18 cellular contexts compared by ENCODE assay signal in genomic region chrY:14301552-14301951, GRCh38.
DNase-seq lines count a peak whose midpoint lies in the region; ATAC-seq and TF ChIP-seq lines count a peak whose summit lies in the region.
"Had no signal": no experiment of that assay in that cellular context is flagged by ENCODE, and none has a peak within 500 bp of the region (broad histone marks: within the 10 kb centered on the region; RNA-seq: fewer than 3 reads in every experiment).

No MANE protein-coding gene starts in this region.

- peak; percentile 9 for DNase-seq in activated CD8-positive, alpha-beta T cell treated with anti-CD3 and anti-CD28 coated beads for 36 hours
- DNase-seq in activated CD8-positive, alpha-beta T cell treated with anti-CD3 and anti-CD28 coated beads, Interleukin-2, amount 10 ng/mL, durations not matched to agents 7 days and 5 days, result no peak
- peak; percentile 35 for DNase-seq in stimulated activated CD4-positive, alpha-beta T cell treated with anti-CD3 and anti-CD28 coated beads, Interleukin-4, amount 100 ng/mL, for 24 hours
- no peak for DNase-seq in stimulated activated CD4-positive, alpha-beta T cell treated with anti-CD3 and anti-CD28 coated beads, Interleukin-2, amount 100 ng/mL, for 48 hours
- DNase-seq in effector memory CD8-positive, alpha-beta T cell, result no peak
- no peak for DNase-seq in neural progenitor cell (ENCODE audit: low spot score)
- no peak for DNase-seq in activated CD8-positive, alpha-beta memory T cell treated with anti-CD3 and anti-CD28 coated beads, Interleukin-2, amount 50 U/mL, for 48 hours
- DNase-seq: C1 segment of cervical spinal cord, DMS79 treated with DMSO at 0.1 percent for 48 hours, GDM1, HCEC 1CT, MG63, NCI-H1092, NCI-H1694, NCI-H510A treated with DMSO at 0.1 percent for 48 hours, NCI-H82 had no signal

- no peaks in the 10 kb centered on the region for H3K79me2 ChIP-seq in neural progenitor cell (ENCODE audit: low read depth)

- POLR2A ChIA-PET in activated CD8-positive, alpha-beta T cell treated with anti-CD3 and anti-CD28 coated beads for 36 hours (lab: Charles Lee), result no interaction called here
- POLR2A ChIA-PET in activated CD8-positive, alpha-beta T cell treated with anti-CD3 and anti-CD28 coated beads, Interleukin-2, amount 10 ng/mL, durations not matched to agents 7 days and 5 days (lab: Charles Lee), result no interaction called here

- no peak for TF ChIP-seq CTCF in activated CD8-positive, alpha-beta T cell treated with anti-CD3 and anti-CD28 coated beads for 36 hours (IDR thresholded peaks at IDR 0.05)
- no peak for TF ChIP-seq CTCF in neural progenitor cell (IDR thresholded peaks at IDR 0.05)

- H3K27ac ChIP-seq in neural progenitor cell, result no peak overlapping the region
- H3K27ac ChIP-seq: KMS-11 had no signal

- intact Hi-C loops in activated CD8-positive, alpha-beta T cell treated with anti-CD3 and anti-CD28 coated beads for 36 hours (cut with micrococcal nuclease), result no loop called here

- no peaks in the 10 kb centered on the region for H3K9me3 ChIP-seq in neural progenitor cell (ENCODE audit: low read depth)
- H3K9me3 ChIP-seq: MG63 had no signal

- no peaks in the 10 kb centered on the region for H3K4me1 ChIP-seq in neural progenitor cell

- no peaks in the 10 kb centered on the region for H3K36me3 Mint-ChIP-seq in activated CD8-positive, alpha-beta T cell treated with anti-CD3 and anti-CD28 coated beads for 36 hours (ENCODE audit: low read depth)
- no peaks in the 10 kb centered on the region for H3K36me3 Mint-ChIP-seq in activated CD8-positive, alpha-beta T cell treated with anti-CD3 and anti-CD28 coated beads, Interleukin-2, amount 10 ng/mL, durations not matched to agents 7 days and 5 days (ENCODE audit: low read depth)
- no peaks in the 10 kb centered on the region for H3K36me3 Mint-ChIP-seq in effector memory CD8-positive, alpha-beta T cell (ENCODE audit: insufficient read depth)
- no peaks in the 10 kb centered on the region for H3K36me3 Mint-ChIP-seq in neural progenitor cell

- no peaks in the 10 kb centered on the region for H3K9me3 Mint-ChIP-seq in activated CD8-positive, alpha-beta T cell treated with anti-CD3 and anti-CD28 coated beads for 36 hours
- no peaks in the 10 kb centered on the region for H3K9me3 Mint-ChIP-seq in activated CD8-positive, alpha-beta T cell treated with anti-CD3 and anti-CD28 coated beads, Interleukin-2, amount 10 ng/mL, durations not matched to agents 7 days and 5 days (ENCODE audit: insufficient read depth)
- H3K9me3 Mint-ChIP-seq in effector memory CD8-positive, alpha-beta T cell, result no peaks in the 10 kb centered on the region
- no peaks in the 10 kb centered on the region for H3K9me3 Mint-ChIP-seq in neural progenitor cell

- H3K27me3 ChIP-seq in neural progenitor cell, result no peaks in the 10 kb centered on the region
- H3K27me3 ChIP-seq: MG63 had no signal

- H3K27ac Mint-ChIP-seq in activated CD8-positive, alpha-beta T cell treated with anti-CD3 and anti-CD28 coated beads for 36 hours, result no peak overlapping the region
- H3K27ac Mint-ChIP-seq in activated CD8-positive, alpha-beta T cell treated with anti-CD3 and anti-CD28 coated beads, Interleukin-2, amount 10 ng/mL, durations not matched to agents 7 days and 5 days, result no peak overlapping the region
- H3K27ac Mint-ChIP-seq in effector memory CD8-positive, alpha-beta T cell, result peak overlapping the region in 1 of 2 donors; percentile 3
- no peak overlapping the region for H3K27ac Mint-ChIP-seq in neural progenitor cell

- CTCF ChIA-PET in activated CD8-positive, alpha-beta T cell treated with anti-CD3 and anti-CD28 coated beads for 36 hours (lab: Charles Lee), result no interaction called here
- CTCF ChIA-PET in activated CD8-positive, alpha-beta T cell treated with anti-CD3 and anti-CD28 coated beads, Interleukin-2, amount 10 ng/mL, durations not matched to agents 7 days and 5 days (lab: Charles Lee), result interaction anchor here (1.4 kb wide), 1 partner anchor 39 kb away, joined by 3 read pairs; no protein-coding TSS in a partner anchor

- H3K27me3 Mint-ChIP-seq in activated CD8-positive, alpha-beta T cell treated with anti-CD3 and anti-CD28 coated beads for 36 hours, result no peaks in the 10 kb centered on the region
- H3K27me3 Mint-ChIP-seq in activated CD8-positive, alpha-beta T cell treated with anti-CD3 and anti-CD28 coated beads, Interleukin-2, amount 10 ng/mL, durations not matched to agents 7 days and 5 days (ENCODE audit: low read depth), result no peaks in the 10 kb centered on the region
- no peaks in the 10 kb centered on the region for H3K27me3 Mint-ChIP-seq in effector memory CD8-positive, alpha-beta T cell
- H3K27me3 Mint-ChIP-seq in neural progenitor cell (ENCODE audit: insufficient read depth, low read depth), result no peaks in the 10 kb centered on the region

- H3K4me2 ChIP-seq in neural progenitor cell, result no peak overlapping the region
- H3K4me2 ChIP-seq: KMS-11 had no signal

- H2AFZ ChIP-seq in neural progenitor cell (replicated peaks), result no peak overlapping the region

- H3K9ac ChIP-seq in neural progenitor cell, result no peak overlapping the region
- H3K9ac ChIP-seq: KMS-11 had no signal

- peaks cover 18% of the 10 kb centered on the region for H3K4me1 Mint-ChIP-seq in activated CD8-positive, alpha-beta T cell treated with anti-CD3 and anti-CD28 coated beads for 36 hours (ENCODE audit: low read depth)
- peaks cover 12% of the 10 kb centered on the region for H3K4me1 Mint-ChIP-seq in activated CD8-positive, alpha-beta T cell treated with anti-CD3 and anti-CD28 coated beads, Interleukin-2, amount 10 ng/mL, durations not matched to agents 7 days and 5 days (ENCODE audit: low read depth)
- H3K4me1 Mint-ChIP-seq in effector memory CD8-positive, alpha-beta T cell (ENCODE audit: low read depth in 2 of 2), result peaks cover 12 to 18% of the 10 kb centered on the region in 2 donors
- H3K4me1 Mint-ChIP-seq in neural progenitor cell, result no peaks in the 10 kb centered on the region

- H3K36me3 ChIP-seq in neural progenitor cell, result no peaks in the 10 kb centered on the region
- H3K36me3 ChIP-seq: MG63 had no signal

- no peaks in the 10 kb centered on the region for H3F3A ChIP-seq in neural progenitor cell (ENCODE audit: low read depth)

- no peak overlapping the region for H3K4me3 ChIP-seq in neural progenitor cell
- H3K4me3 ChIP-seq: GM12878, MG63 had no signal

- ATAC-seq in activated CD8-positive, alpha-beta T cell treated with anti-CD3 and anti-CD28 coated beads for 36 hours, result peak; percentile 47
- ATAC-seq in activated CD8-positive, alpha-beta T cell treated with anti-CD3 and anti-CD28 coated beads, Interleukin-2, amount 10 ng/mL, durations not matched to agents 7 days and 5 days, result no peak
- peak; percentile 47 for ATAC-seq in effector memory CD8-positive, alpha-beta T cell (replicated peaks)
- ATAC-seq: GM12878 had no signal

- no peaks in the 10 kb centered on the region for H4K20me1 ChIP-seq in neural progenitor cell (ENCODE audit: low read depth)

- no peak overlapping the region for H3K4me3 Mint-ChIP-seq in activated CD8-positive, alpha-beta T cell treated with anti-CD3 and anti-CD28 coated beads for 36 hours
- no peak overlapping the region for H3K4me3 Mint-ChIP-seq in activated CD8-positive, alpha-beta T cell treated with anti-CD3 and anti-CD28 coated beads, Interleukin-2, amount 10 ng/mL, durations not matched to agents 7 days and 5 days
- H3K4me3 Mint-ChIP-seq in effector memory CD8-positive, alpha-beta T cell, result peak overlapping the region; percentile 4 to 57
- H3K4me3 Mint-ChIP-seq in neural progenitor cell, result no peak overlapping the region

Comparison
In these comparisons a context has a peak if more than half of its experiments do, and no peak if none do; other contexts are left out.
1. DNase-seq: peak in activated CD8-positive, alpha-beta T cell treated with anti-CD3 and anti-CD28 coated beads for 36 hours (single experiment) and stimulated activated CD4-positive, alpha-beta T cell treated with anti-CD3 and anti-CD28 coated beads, Interleukin-4, amount 100 ng/mL, for 24 hours (single experiment); none in activated CD8-positive, alpha-beta T cell treated with anti-CD3 and anti-CD28 coated beads, Interleukin-2, amount 10 ng/mL, durations not matched to agents 7 days and 5 days (single experiment), stimulated activated CD4-positive, alpha-beta T cell treated with anti-CD3 and anti-CD28 coated beads, Interleukin-2, amount 100 ng/mL, for 48 hours (0 of 2), effector memory CD8-positive, alpha-beta T cell (0 of 3), neural progenitor cell (single experiment) and activated CD8-positive, alpha-beta memory T cell treated with anti-CD3 and anti-CD28 coated beads, Interleukin-2, amount 50 U/mL, for 48 hours (single experiment).
2. H3K4me3 Mint-ChIP-seq: peak in effector memory CD8-positive, alpha-beta T cell (2 of 2); none in activated CD8-positive, alpha-beta T cell treated with anti-CD3 and anti-CD28 coated beads for 36 hours (single experiment), activated CD8-positive, alpha-beta T cell treated with anti-CD3 and anti-CD28 coated beads, Interleukin-2, amount 10 ng/mL, durations not matched to agents 7 days and 5 days (single experiment) and neural progenitor cell (single experiment).